Comparison of ENCODE assay signal across 2 cellular contexts in genomic region chr6:30869241-30869749, GRCh38.
TF ChIP-seq lines count a peak whose summit lies in the region.

No MANE protein-coding gene starts in this region.

TF ChIP-seq in HEK293, 187 proteins besides CTCF, POLR2A, EP300 and RAD21:
- TF ChIP-seq, protein P1, sequence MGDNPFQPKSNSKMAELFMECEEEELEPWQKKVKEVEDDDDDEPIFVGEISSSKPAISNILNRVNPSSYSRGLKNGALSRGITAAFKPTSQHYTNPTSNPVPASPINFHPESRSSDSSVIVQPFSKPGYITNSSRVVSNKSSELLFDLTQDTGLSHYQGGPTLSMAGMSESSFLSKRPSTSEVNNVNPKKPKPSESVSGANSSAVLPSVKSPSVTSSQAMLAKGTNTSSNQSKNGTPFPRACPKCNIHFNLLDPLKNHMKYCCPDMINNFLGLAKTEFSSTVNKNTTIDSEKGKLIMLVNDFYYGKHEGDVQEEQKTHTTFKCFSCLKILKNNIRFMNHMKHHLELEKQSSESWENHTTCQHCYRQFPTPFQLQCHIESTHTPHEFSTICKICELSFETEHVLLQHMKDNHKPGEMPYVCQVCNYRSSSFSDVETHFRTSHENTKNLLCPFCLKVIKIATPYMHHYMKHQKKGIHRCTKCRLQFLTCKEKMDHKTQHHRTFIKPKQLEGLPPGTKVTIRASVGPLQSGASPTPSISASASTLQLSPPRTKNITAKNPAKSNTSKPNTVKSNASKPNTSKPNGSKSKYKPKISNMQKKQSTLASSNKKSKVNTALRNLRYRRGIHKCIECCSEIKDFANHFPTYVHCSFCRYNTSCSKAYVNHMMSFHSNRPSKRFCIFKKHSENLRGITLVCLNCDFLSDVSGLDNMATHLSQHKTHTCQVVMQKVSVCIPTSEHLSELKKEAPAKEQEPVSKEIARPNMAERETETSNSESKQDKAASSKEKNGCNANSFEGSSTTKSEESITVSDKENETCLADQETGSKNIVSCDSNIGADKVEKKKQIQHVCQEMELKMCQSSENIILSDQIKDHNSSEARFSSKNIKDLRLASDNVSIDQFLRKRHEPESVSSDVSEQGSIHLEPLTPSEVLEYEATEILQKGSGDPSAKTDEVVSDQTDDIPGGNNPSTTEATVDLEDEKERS (tag by site-specific recombination; IDR thresholded peaks at IDR 0.05), result 0 out of 2 replicates have a peak, but pooled peaks have one; percentile 52
- peak; percentile 98 for TF ChIP-seq SETDB1 (IDR thresholded peaks at IDR 0.05; ENCODE audit: insufficient read length, low read length)
- 0 out of 2 replicates have a peak, but pooled peaks have one; percentile 24 for TF ChIP-seq ZNF558 (tag by site-specific recombination; IDR thresholded peaks at IDR 0.05)
- TF ChIP-seq ZNF184 (tag by site-specific recombination; IDR thresholded peaks at IDR 0.05), result 0 out of 2 replicates have a peak, but pooled peaks have one; percentile 44
- peak; percentile 66; the same call in 1 of the 2 replicates for TF ChIP-seq TRIM28 (IDR thresholded peaks at IDR 0.05; ENCODE audit: borderline replicate concordance, low read length)
- peak; percentile 31 for TF ChIP-seq ZNF529 (tag by site-specific recombination; IDR thresholded peaks at IDR 0.05; ENCODE audit: insufficient replicate concordance)
- TF ChIP-seq ZNF510 (tag by site-specific recombination; IDR thresholded peaks at IDR 0.05; ENCODE audit: insufficient replicate concordance), result peak; percentile 78
- peak; percentile 69; the same call in 1 of the 2 replicates for TF ChIP-seq ZNF626 (tag by site-specific recombination; IDR thresholded peaks at IDR 0.05)
- 0 out of 2 replicates have a peak, but pooled peaks have one; percentile 25 for TF ChIP-seq ZNF518A (tag by site-specific recombination; conservative IDR thresholded peaks at IDR 0.05; ENCODE audit: low read depth)

TF ChIP-seq in H1, 55 proteins besides CTCF, POLR2A, EP300 and RAD21:
- TF ChIP-seq SP1 (IDR thresholded peaks at IDR 0.05; ENCODE audit: low read depth, low read length), result peak; percentile 21; the same call in 1 of the 2 replicates
